In genomic region chr4:87974856-87975462, GRCh38 we compare ENCODE assay signal across 10 cellular contexts. TPM values are rescaled to one million over a fixed set of nuclear protein-coding genes. Genes with fewer than 3 reads are reported as not detected.
DNase-seq lines count a peak whose midpoint lies in the region; ATAC-seq and FAIRE-seq lines count a peak whose summit lies in the region.
"Had no signal": no experiment of that assay in that cellular context is flagged by ENCODE, and none has a peak within 500 bp of the region (broad histone marks: within the 10 kb centered on the region; RNA-seq: fewer than 3 reads in every experiment).

No MANE protein-coding gene starts in this region.

- peaks cover 9 to 13% (median 10%) of the 10 kb centered on the region in 3 donors for H3K4me1 Mint-ChIP-seq in CD8-positive, alpha-beta memory T cell

- no peaks in the 10 kb centered on the region for H3K36me3 ChIP-seq in CD8-positive, alpha-beta memory T cell (ENCODE audit: insufficient read depth, low read length)

- intact Hi-C loops in Right ventricle myocardium superior (cut with DNase I), result loop anchor here (10.0 kb wide), 2 partner anchors 300 to 600 kb away; no protein-coding TSS in a partner anchor
- intact Hi-C loops in cardiac septum (cut with DNase I), result loop anchor here (10.0 kb wide), 1 partner anchor 300 kb away; no protein-coding TSS in a partner anchor

- peaks cover 8% of the 10 kb centered on the region for H3K4me1 ChIP-seq in CD8-positive, alpha-beta memory T cell (ENCODE audit: insufficient read depth, low read length)
- H3K4me1 ChIP-seq: psoas muscle had no signal

- no peak overlapping the region for H3K27ac ChIP-seq in CD8-positive, alpha-beta memory T cell (ENCODE audit: low read depth, low read length)
- H3K27ac ChIP-seq: psoas muscle had no signal

- CTCF ChIA-PET in CD8-positive, alpha-beta memory T cell (lab: Charles Lee), result no interaction called here

- DNase-seq in Right ventricle myocardium superior, result no peak
- DNase-seq in cardiac septum (ENCODE audit: low spot score), result no peak
- peak; percentile 23 for DNase-seq in cerebellar cortex (ENCODE audit: low spot score)
- DNase-seq in urothelium cell line (ENCODE audit: low spot score), result peak; percentile 12
- no peak for DNase-seq in activated CD4-positive, alpha-beta T cell treated with anti-CD3 and anti-CD28 coated beads for 4 hours
- DNase-seq in CD8-positive, alpha-beta memory T cell, result no peak
- DNase-seq: psoas muscle had no signal

- H3K36me3 Mint-ChIP-seq in CD8-positive, alpha-beta memory T cell, result no peaks in the 10 kb centered on the region

- H3K4me3 Mint-ChIP-seq in CD8-positive, alpha-beta memory T cell, result peak overlapping the region in 2 of 7 donors; percentile 35 to 59

- ATAC-seq in Right ventricle myocardium superior (ENCODE audit: poor library complexity), result peak; percentile 38
- ATAC-seq in HG03457 (IDR thresholded peaks at IDR 0.05; ENCODE audit: unreplicated experiment), result peak; percentile 23
- ATAC-seq in GM21526 (IDR thresholded peaks at IDR 0.05; ENCODE audit: low FRiP score, unreplicated experiment), result no peak
- ATAC-seq: psoas muscle had no signal

- H3K4me3 ChIP-seq in CD8-positive, alpha-beta memory T cell (ENCODE audit: low read length), result no peak overlapping the region
- H3K4me3 ChIP-seq: psoas muscle had no signal

- no peak overlapping the region for H3K27ac Mint-ChIP-seq in CD8-positive, alpha-beta memory T cell

- no peaks in the 10 kb centered on the region for H3K9me3 Mint-ChIP-seq in CD8-positive, alpha-beta memory T cell

- FAIRE-seq in urothelium cell line (lab: Jason Lieb, UNC), result no peak
- FAIRE-seq: G401.6 had no signal

- peaks cover 28 to 51% of the 10 kb centered on the region in 2 donors for H3K27me3 Mint-ChIP-seq in CD8-positive, alpha-beta memory T cell

- POLR2A ChIA-PET in CD8-positive, alpha-beta memory T cell (lab: Charles Lee), result no interaction called here

- H3K9me3 ChIP-seq in CD8-positive, alpha-beta memory T cell (ENCODE audit: low read length), result no peaks in the 10 kb centered on the region
- H3K9me3 ChIP-seq: psoas muscle had no signal

- H3K27me3 ChIP-seq in CD8-positive, alpha-beta memory T cell (ENCODE audit: insufficient read depth, low read length, poor library complexity, severe bottlenecking), result peaks cover 3% of the 10 kb centered on the region

RNA-seq across cellular contexts. Expression of gene SPP1, which starts 0.6 kb away (rescaled TPM):
- total RNA-seq in Right ventricle myocardium superior (5.6 TPM), cardiac septum (20.9 TPM)
- total RNA-seq in CD8-positive, alpha-beta memory T cell, result 1 to 10 TPM; 4.9 to 7.2 TPM
- not detected for polyA plus RNA-seq in CD8-positive, alpha-beta memory T cell

RNA-seq across cellular contexts. Expression of gene PKD2, which starts 32.5 kb away (rescaled TPM):
- total RNA-seq in Right ventricle myocardium superior (11.6 TPM), cardiac septum (25.1 TPM)
- 1 to 10 TPM; 7.1 to 8.3 TPM for total RNA-seq in CD8-positive, alpha-beta memory T cell
- 4.9 TPM for polyA plus RNA-seq in CD8-positive, alpha-beta memory T cell

Comparison
In these comparisons a context has a peak if more than half of its experiments do, and no peak if none do; other contexts are left out.
1. DNase-seq: peak in cerebellar cortex (single experiment) and urothelium cell line (single experiment); none in Right ventricle myocardium superior (single experiment), cardiac septum (single experiment), activated CD4-positive, alpha-beta T cell treated with anti-CD3 and anti-CD28 coated beads for 4 hours (0 of 2) and CD8-positive, alpha-beta memory T cell (0 of 5).